In the genomic region with DNA sequence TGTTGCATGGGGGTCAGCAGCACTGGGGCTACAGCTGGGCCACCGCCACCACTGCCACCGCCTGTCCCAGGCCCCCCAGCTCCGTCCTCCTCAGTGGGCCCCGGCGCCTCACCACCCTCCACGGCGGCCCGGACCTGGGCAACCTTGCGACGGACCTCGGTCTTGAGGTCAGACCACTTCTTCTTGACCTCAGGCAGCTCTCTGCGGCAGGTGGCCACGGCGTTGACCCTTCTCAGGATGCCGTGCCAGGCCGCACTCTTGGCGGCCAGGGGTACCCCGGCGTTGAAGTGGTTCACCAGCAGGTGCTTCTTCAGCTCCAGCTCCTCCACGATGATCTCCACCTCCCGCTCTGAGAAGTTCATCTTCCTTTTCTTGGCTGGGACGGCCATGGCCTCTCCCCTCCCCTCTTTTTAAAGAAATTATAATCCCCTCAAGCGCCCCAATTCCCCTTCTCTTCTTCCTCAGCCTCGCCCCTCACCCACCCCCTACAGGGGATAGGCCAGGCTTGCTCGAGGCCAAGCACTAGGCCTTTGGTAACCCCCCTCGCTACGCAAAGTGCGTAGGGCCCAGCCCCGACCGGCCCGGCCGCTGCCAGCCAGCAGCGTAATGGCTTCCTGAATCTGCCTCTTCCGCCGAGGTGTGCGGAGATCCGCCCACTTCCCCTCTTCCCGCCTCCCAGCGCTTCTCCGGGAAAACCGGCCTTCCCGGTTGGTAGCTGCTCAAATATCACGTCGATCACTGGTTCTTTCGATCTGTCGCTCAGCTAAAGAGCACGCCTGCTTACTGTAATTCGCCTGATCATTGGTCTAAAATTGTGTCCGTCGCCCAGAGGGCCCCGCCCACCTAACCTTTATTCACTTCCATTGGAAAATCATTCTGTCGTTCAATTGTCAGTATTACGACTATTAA, we compare ENCODE assay signal across 8 cellular contexts. TPM values are rescaled to one million over a fixed set of nuclear protein-coding genes. Genes with fewer than 3 reads are reported as not detected.
DNase-seq lines count a peak whose midpoint lies in the region; ATAC-seq, FAIRE-seq and TF ChIP-seq lines count a peak whose summit lies in the region.

A gene with protein sequence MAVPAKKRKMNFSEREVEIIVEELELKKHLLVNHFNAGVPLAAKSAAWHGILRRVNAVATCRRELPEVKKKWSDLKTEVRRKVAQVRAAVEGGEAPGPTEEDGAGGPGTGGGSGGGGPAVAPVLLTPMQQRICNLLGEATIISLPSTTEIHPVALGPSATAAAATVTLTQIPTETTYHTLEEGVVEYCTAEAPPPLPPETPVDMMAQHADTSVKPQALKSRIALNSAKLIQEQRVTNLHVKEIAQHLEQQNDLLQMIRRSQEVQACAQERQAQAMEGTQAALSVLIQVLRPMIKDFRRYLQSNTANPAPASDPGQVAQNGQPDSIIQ (minus strand): TSS at position 608 of the 909 bp plus-strand sequence. CDS start 219 bp downstream, at position 389.

- DNase-seq in GM13977 (ENCODE audit: low spot score) (peak; percentile 97), NCI-H1694 (lab: John Stamatoyannopoulos, UW) (peak; percentile 98), T-helper 17 cell (peak; percentile 87 to 94 (median 93)), amygdala (lab: John Stamatoyannopoulos, UW) (peak; percentile 45 to 99 (median 96)), left ventricle myocardium superior (peak; percentile 96), prostate gland (ENCODE audit: low spot score) (peak; percentile 98), urothelium cell line (ENCODE audit: low spot score) (peak; percentile 96)

- TF ChIP-seq POLR2A in prostate gland (IDR thresholded peaks at IDR 0.05), result peak; percentile 62

- intact Hi-C loops in left ventricle myocardium superior (cut with micrococcal nuclease) (no loop called here), prostate gland (cut with DNase I) (no loop called here)

- H3K36me3 ChIP-seq in prostate gland, result no peaks in the 10 kb centered on the region

- peak within 1 kb of the TSS; percentile 94 to 95 for H3K27ac ChIP-seq in prostate gland

- WGBS in prostate gland, result 38% methylated on average over 53 of the region's 53 CpGs

- H3K4me3 ChIP-seq in prostate gland, result peak within 1 kb of the TSS; percentile 92 to 97

- H3K9me3 ChIP-seq in T-helper 17 cell (ENCODE audit: control insufficient read depth, low read length, poor library complexity, severe bottlenecking), result no peaks in the 10 kb centered on the region
- no peaks in the 10 kb centered on the region for H3K9me3 ChIP-seq in prostate gland

- no peaks in the 10 kb centered on the region for H3K27me3 ChIP-seq in prostate gland (replicated peaks; ENCODE audit: insufficient read depth)

- H3K4me1 ChIP-seq in prostate gland (replicated peaks), result peaks cover 12% of the 10 kb centered on the region

- TF ChIP-seq CTCF in GM13977 (IDR thresholded peaks at IDR 0.05; ENCODE audit: extremely low read depth, insufficient read depth, missing control alignments), result no peak
- no peak for TF ChIP-seq CTCF in prostate gland (IDR thresholded peaks at IDR 0.05)

- peak within 1 kb of the TSS; percentile 82 for H3K4me3 Mint-ChIP-seq in T-helper 17 cell

- no peaks in the 10 kb centered on the region for H3K36me3 Mint-ChIP-seq in T-helper 17 cell (ENCODE audit: low read depth)

- in situ Hi-C loops in GM13977 (cut with MboI; ENCODE audit: low pct_unique_long_range_greater_than_20kb, low sequenced_read_pairs, unreplicated experiment), result no loop called here

- H3K27me3 Mint-ChIP-seq in T-helper 17 cell, result no peaks in the 10 kb centered on the region

- FAIRE-seq in urothelium cell line (lab: Jason Lieb, UNC), result no peak

- peak; percentile 59 for ATAC-seq in HG02884 (IDR thresholded peaks at IDR 0.05; ENCODE audit: unreplicated experiment)
- peak; percentile 75 for ATAC-seq in T-helper 17 cell
- ATAC-seq in left ventricle myocardium superior, result peak; percentile 85

- no peak within 1 kb of the TSS for H3K27ac Mint-ChIP-seq in T-helper 17 cell

- peaks cover 36% of the 10 kb centered on the region for H3K4me1 Mint-ChIP-seq in T-helper 17 cell

RNA-seq across cellular contexts. Expression of the gene that starts here (rescaled TPM):
- 10 to 100 TPM; 11.6 to 15.2 TPM for total RNA-seq in T-helper 17 cell
- total RNA-seq in left ventricle myocardium superior, result 4.7 TPM
- 10 to 100 TPM; 12.3 to 12.6 TPM for total RNA-seq in prostate gland

Comparison
In these comparisons a context has a peak if more than half of its experiments do, and no peak if none do; other contexts are left out.
1. Peak in every context shown above with its lines: DNase-seq, ATAC-seq, H3K4me3 ChIP-seq and H3K27ac ChIP-seq.